Comparison of ENCODE assay signal across 8 cellular contexts in genomic region chr16:31458073-31458834, GRCh38. TPM values are rescaled to one million over a fixed set of nuclear protein-coding genes. Genes with fewer than 3 reads are reported as not detected.
DNase-seq lines count a peak whose midpoint lies in the region; ATAC-seq and TF ChIP-seq lines count a peak whose summit lies in the region.

No MANE protein-coding gene starts in this region.

- peaks cover 11% of the 10 kb centered on the region; the same call in 1 of the 2 replicates for H4K20me1 ChIP-seq in SU-DHL-6 (ENCODE audit: low read depth, low read length)

- H3K9me3 ChIP-seq in SU-DHL-6 (ENCODE audit: insufficient read depth, low read length) = no peaks in the 10 kb centered on the region

- H3K4me3 ChIP-seq in SU-DHL-6 (ENCODE audit: insufficient read depth, low read length, poor library complexity, severe bottlenecking) = peak overlapping the region; percentile 78
- peak overlapping the region; percentile 62 for H3K4me3 ChIP-seq in astrocyte of the spinal cord (ENCODE audit: low read depth, low read length)

- in situ Hi-C loops in astrocyte of the spinal cord (cut with HindIII; ENCODE audit: low sequenced_read_pairs) = loop anchor here (25.0 kb wide), 1 partner anchor 271 kb away; the partner anchor contains the start of gene FUS

- 0 out of 2 replicates have a peak, but pooled peaks cover 8% of the 10 kb centered on the region for H3F3A ChIP-seq in SU-DHL-6 (ENCODE audit: insufficient read depth)

- H3K27me3 ChIP-seq in SU-DHL-6 (ENCODE audit: low read length) = no peaks in the 10 kb centered on the region

- H3K4me2 ChIP-seq in SU-DHL-6 (ENCODE audit: low read depth, low read length, poor library complexity, severe bottlenecking) = peak overlapping the region; percentile 79

- ATAC-seq in GM18502 (IDR thresholded peaks at IDR 0.05; ENCODE audit: poor library complexity, unreplicated experiment) = peak; percentile 10

- no peaks in the 10 kb centered on the region for H3K9me2 ChIP-seq in SU-DHL-6 (replicated peaks; ENCODE audit: insufficient read depth, low read length)

- H2AFZ ChIP-seq in SU-DHL-6 (ENCODE audit: low read depth, low read length, severe bottlenecking) = peak overlapping the region; percentile 79

- H3K9ac ChIP-seq in SU-DHL-6 (ENCODE audit: low read length) = peak overlapping the region; percentile 82

- peaks cover 38% of the 10 kb centered on the region for H3K79me2 ChIP-seq in SU-DHL-6 (ENCODE audit: insufficient read depth, low read length)

- no peaks in the 10 kb centered on the region for H3K36me3 ChIP-seq in SU-DHL-6 (ENCODE audit: low read length)

- no peak for TF ChIP-seq CTCF in SU-DHL-6 (IDR thresholded peaks at IDR 0.05; ENCODE audit: insufficient read depth, low read length, poor library complexity, severe bottlenecking)
- no peak for TF ChIP-seq CTCF in astrocyte of the spinal cord (IDR thresholded peaks at IDR 0.05; ENCODE audit: low read depth, low read length)

- peak overlapping the region; percentile 87 for H3K27ac ChIP-seq in SU-DHL-6 (ENCODE audit: low read depth, low read length)

- DNase-seq in A172 (ENCODE audit: low spot score) (peak; percentile 41), HT1080 (ENCODE audit: low read depth) (peak; percentile 56), astrocyte of the spinal cord (ENCODE audit: low read depth, low spot score) (peak; percentile 51), iris pigment epithelial cell (ENCODE audit: low read depth) (peak; percentile 67), cerebellum (ENCODE audit: low spot score) (no peak)
- DNase-seq in stimulated activated CD4-positive, alpha-beta T cell treated with anti-CD3 and anti-CD28 coated beads, Interleukin-15, amount 100 ng/mL, for 24 hours = peak; percentile 57

RNA-seq across cellular contexts. Expression of gene ARMC5, which starts 1.0 kb away (rescaled TPM):
- total RNA-seq in A172 (2014; rRNA removed; shearing (Covaris generic)) = 17.7 and 18.6 TPM in 2 replicates
- total RNA-seq in HT1080 (2014; rRNA removed; shearing (Covaris generic)) = 19.8 and 21.5 TPM in 2 replicates
- polyA plus RNA-seq in HT1080 (2015; cell fraction: cytosol; rRNA removed) = 10.3 and 10.5 TPM in 2 replicates
- 27.1 and 27.7 TPM in 2 replicates for polyA plus RNA-seq in HT1080 (2015; cell fraction: nucleus; rRNA removed)
- total RNA-seq in cerebellum = 5.3 TPM

RNA-seq across cellular contexts. Expression of gene TGFB1I1, which starts 13.7 kb away (rescaled TPM):
- 29.8 and 42.0 TPM in 2 replicates for total RNA-seq in A172 (2014; rRNA removed; shearing (Covaris generic))
- total RNA-seq in HT1080 (2014; rRNA removed; shearing (Covaris generic)) = 35.9 and 90.6 TPM in 2 replicates
- 115 and 118 TPM in 2 replicates for polyA plus RNA-seq in HT1080 (2015; cell fraction: cytosol; rRNA removed)
- polyA plus RNA-seq in HT1080 (2015; cell fraction: nucleus; rRNA removed) = 130 and 132 TPM in 2 replicates
- total RNA-seq in cerebellum = 4.4 TPM

RNA-seq across cellular contexts. Expression of gene ZNF843, which starts 15.7 kb away (rescaled TPM):
- not detected in 2 replicates for total RNA-seq in A172 (2014; rRNA removed; shearing (Covaris generic))
- not detected in 2 replicates for total RNA-seq in HT1080 (2014; rRNA removed; shearing (Covaris generic))
- polyA plus RNA-seq in HT1080 (2015; cell fraction: cytosol; rRNA removed) = 0.12 and 0.27 TPM in 2 replicates
- polyA plus RNA-seq in HT1080 (2015; cell fraction: nucleus; rRNA removed) = not detected in 2 replicates
- 2.0 TPM for total RNA-seq in cerebellum

RNA-seq across cellular contexts. Expression of gene SLC5A2, which starts 24.7 kb away (rescaled TPM):
- total RNA-seq in A172 (2014; rRNA removed; shearing (Covaris generic)) = 0.05 TPM in 1 of 2 replicates, not detected in the other
- total RNA-seq in HT1080 (2014; rRNA removed; shearing (Covaris generic)) = not detected in 2 replicates
- not detected in 2 replicates for polyA plus RNA-seq in HT1080 (2015; cell fraction: cytosol; rRNA removed)
- polyA plus RNA-seq in HT1080 (2015; cell fraction: nucleus; rRNA removed) = not detected in 2 replicates
- 1.1 TPM for total RNA-seq in cerebellum

RNA-seq across cellular contexts. Expression of gene COX6A2, which starts 30.1 kb away (rescaled TPM):
- not detected in 2 replicates for total RNA-seq in A172 (2014; rRNA removed; shearing (Covaris generic))
- total RNA-seq in HT1080 (2014; rRNA removed; shearing (Covaris generic)) = not detected in 2 replicates
- polyA plus RNA-seq in HT1080 (2015; cell fraction: cytosol; rRNA removed) = not detected in 2 replicates
- polyA plus RNA-seq in HT1080 (2015; cell fraction: nucleus; rRNA removed) = not detected in 2 replicates
- total RNA-seq in cerebellum = not detected
